Comparison of ENCODE assay signal across 9 cellular contexts in the genomic region with DNA sequence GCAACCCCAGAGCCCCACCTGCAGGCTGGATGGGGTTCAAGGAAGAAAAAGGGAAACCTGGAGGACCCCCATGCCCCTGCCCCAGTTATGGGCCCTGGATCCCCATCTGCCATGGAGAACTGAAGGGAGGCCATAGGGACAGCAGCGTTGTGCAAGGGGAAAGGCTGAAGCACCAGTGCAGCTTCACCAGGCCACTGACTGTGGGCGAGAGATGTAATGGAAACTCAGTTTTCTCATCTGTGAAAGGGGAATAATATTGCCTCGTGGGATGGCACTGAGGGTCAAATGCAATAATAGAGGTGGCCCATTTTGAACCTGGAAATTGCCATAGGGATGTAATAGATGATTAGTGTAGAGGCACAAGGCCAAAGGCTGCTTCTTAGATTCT. TPM values are rescaled to one million over a fixed set of nuclear protein-coding genes. Genes with fewer than 3 reads are reported as not detected.
DNase-seq lines count a peak whose midpoint lies in the region; FAIRE-seq and TF ChIP-seq lines count a peak whose summit lies in the region.
"Had no signal": no experiment of that assay in that cellular context is flagged by ENCODE, and none has a peak within 500 bp of the region (broad histone marks: within the 10 kb centered on the region; RNA-seq: fewer than 3 reads in every experiment).

No MANE protein-coding gene starts in this region.

- peaks cover 58% of the 10 kb centered on the region for H3K4me1 Mint-ChIP-seq in activated CD4-positive, alpha-beta memory T cell treated with anti-CD3 and anti-CD28 coated beads, Interleukin-2, amount 10 ng/mL, durations not matched to agents 7 days and 5 days

- no peaks in the 10 kb centered on the region for H3K27me3 ChIP-seq in vagina

- H3K36me3 Mint-ChIP-seq in activated CD4-positive, alpha-beta memory T cell treated with anti-CD3 and anti-CD28 coated beads, Interleukin-2, amount 10 ng/mL, durations not matched to agents 7 days and 5 days (ENCODE audit: low read depth): peaks cover 59% of the 10 kb centered on the region

- no peak overlapping the region for H3K4me3 ChIP-seq in mesodermal cell (ENCODE audit: extremely low read depth, insufficient read depth, low read length, poor library complexity, severe bottlenecking)
- H3K4me3 ChIP-seq in vagina: peak overlapping the region in 1 of 2 donors; percentile 24

- no peaks in the 10 kb centered on the region for H3K9me3 Mint-ChIP-seq in activated CD4-positive, alpha-beta memory T cell treated with anti-CD3 and anti-CD28 coated beads, Interleukin-2, amount 10 ng/mL, durations not matched to agents 7 days and 5 days

- CTCF ChIA-PET in activated CD4-positive, alpha-beta memory T cell treated with anti-CD3 and anti-CD28 coated beads, Interleukin-2, amount 10 ng/mL, durations not matched to agents 7 days and 5 days (lab: Charles Lee): interaction anchor here (1.4 to 6.0 kb wide), 8 partner anchors 8 to 149 kb away, joined by 4 to 51 read pairs (median 14); a partner anchor contains a TSS

- TF ChIP-seq POLR2A in vagina (IDR thresholded peaks at IDR 0.05): no peak

- no peak for TF ChIP-seq CTCF in vagina (IDR thresholded peaks at IDR 0.05)

- no peaks in the 10 kb centered on the region for H3K27me3 Mint-ChIP-seq in activated CD4-positive, alpha-beta memory T cell treated with anti-CD3 and anti-CD28 coated beads, Interleukin-2, amount 10 ng/mL, durations not matched to agents 7 days and 5 days

- H3K4me1 ChIP-seq in mesodermal cell (ENCODE audit: control insufficient read depth, insufficient read depth, low read length, poor library complexity, severe bottlenecking): peaks cover 55% of the 10 kb centered on the region
- peaks cover 43% of the 10 kb centered on the region for H3K4me1 ChIP-seq in vagina

- POLR2A ChIA-PET in activated CD4-positive, alpha-beta memory T cell treated with anti-CD3 and anti-CD28 coated beads, Interleukin-2, amount 10 ng/mL, durations not matched to agents 7 days and 5 days (lab: Charles Lee): interaction anchor here (1.2 to 22.3 kb wide), 19 partner anchors 4 to 1500 kb away, joined by 3 to 1460 read pairs (median 15); a partner anchor contains a TSS

- H3K36me3 ChIP-seq in mesodermal cell (ENCODE audit: control insufficient read depth, insufficient read depth, low read length) (peaks cover 4% of the 10 kb centered on the region), vagina (no peaks in the 10 kb centered on the region)

- H3K9me3 ChIP-seq in mesodermal cell (ENCODE audit: control insufficient read depth, low read length): no peaks in the 10 kb centered on the region
- H3K9me3 ChIP-seq in vagina: no peaks in the 10 kb centered on the region

- peak overlapping the region; percentile 85 for H3K27ac ChIP-seq in mesodermal cell (ENCODE audit: low read depth, low read length, severe bottlenecking)
- H3K27ac ChIP-seq in vagina: peak overlapping the region; percentile 81

- 92% methylated on average over 3 of the region's 3 CpGs for WGBS in mesodermal cell (ENCODE audit: insufficient coverage in 2 of 2), 2 experiments

- H3K27ac Mint-ChIP-seq in activated CD4-positive, alpha-beta memory T cell treated with anti-CD3 and anti-CD28 coated beads, Interleukin-2, amount 10 ng/mL, durations not matched to agents 7 days and 5 days: peak overlapping the region; percentile 100

- DNase-seq in stimulated activated CD4-positive, alpha-beta T cell treated with anti-CD3 and anti-CD28 coated beads, Interleukin-12 subunit alpha, Interleukin-12 subunit beta, amount 100 ng/mL, for 4 hours: peak; percentile 42
- no peak for DNase-seq in stimulated activated CD4-positive, alpha-beta T cell treated with anti-CD3 and anti-CD28 coated beads, Interleukin-4, amount 100 ng/mL, for 1 hour
- DNase-seq in activated CD4-positive, alpha-beta memory T cell treated with anti-CD3 and anti-CD28 coated beads, Interleukin-2, amount 10 ng/mL, durations not matched to agents 7 days and 5 days: no peak
- DNase-seq in vagina (ENCODE audit: extremely low spot score in 2 of 2): no peak
- no peak for DNase-seq in urothelium cell line (ENCODE audit: low spot score)
- no peak for DNase-seq in Ammon's horn (ENCODE audit: low spot score)
- DNase-seq in NCI-H1105 (lab: John Stamatoyannopoulos, UW): no peak

- peak overlapping the region; percentile 98 for H3K4me3 Mint-ChIP-seq in activated CD4-positive, alpha-beta memory T cell treated with anti-CD3 and anti-CD28 coated beads, Interleukin-2, amount 10 ng/mL, durations not matched to agents 7 days and 5 days

- FAIRE-seq in urothelium cell line (lab: Jason Lieb, UNC): no peak

- intact Hi-C loops in vagina (cut with DNase I): no loop called here

RNA-seq across cellular contexts. Expression of a gene that starts 9.9 kb away (rescaled TPM):
- total RNA-seq in activated CD4-positive, alpha-beta memory T cell treated with anti-CD3 and anti-CD28 coated beads, Interleukin-2, amount 10 ng/mL, durations not matched to agents 7 days and 5 days: 10 to 100 TPM; 60.9 to 69.4 TPM
- polyA plus RNA-seq in mesodermal cell (2013, experiment 1 of 2): 13.3 TPM
- polyA plus RNA-seq in mesodermal cell (2013, experiment 2 of 2): 9.2 TPM
- 7.1 TPM for total RNA-seq in vagina

RNA-seq across cellular contexts. Expression of a gene that starts 13.6 kb away (rescaled TPM):
- 10 to 100 TPM; 85.8 to 91.0 TPM for total RNA-seq in activated CD4-positive, alpha-beta memory T cell treated with anti-CD3 and anti-CD28 coated beads, Interleukin-2, amount 10 ng/mL, durations not matched to agents 7 days and 5 days
- 107 TPM for polyA plus RNA-seq in mesodermal cell (2013, experiment 1 of 2)
- 91.4 TPM for polyA plus RNA-seq in mesodermal cell (2013, experiment 2 of 2)
- total RNA-seq in vagina: 31.4 TPM

RNA-seq across cellular contexts. Expression of a gene that starts 57.7 kb away (rescaled TPM):
- under 1 TPM; 0.08 to 0.38 TPM for total RNA-seq in activated CD4-positive, alpha-beta memory T cell treated with anti-CD3 and anti-CD28 coated beads, Interleukin-2, amount 10 ng/mL, durations not matched to agents 7 days and 5 days
- not detected for polyA plus RNA-seq in mesodermal cell (2013, experiment 1 of 2)
- polyA plus RNA-seq in mesodermal cell (2013, experiment 2 of 2): not detected
- not detected for total RNA-seq in vagina
- total RNA-seq: LHCN-M2 had no signal
